ENCODE assay signal across 9 cellular contexts in the genomic region with DNA sequence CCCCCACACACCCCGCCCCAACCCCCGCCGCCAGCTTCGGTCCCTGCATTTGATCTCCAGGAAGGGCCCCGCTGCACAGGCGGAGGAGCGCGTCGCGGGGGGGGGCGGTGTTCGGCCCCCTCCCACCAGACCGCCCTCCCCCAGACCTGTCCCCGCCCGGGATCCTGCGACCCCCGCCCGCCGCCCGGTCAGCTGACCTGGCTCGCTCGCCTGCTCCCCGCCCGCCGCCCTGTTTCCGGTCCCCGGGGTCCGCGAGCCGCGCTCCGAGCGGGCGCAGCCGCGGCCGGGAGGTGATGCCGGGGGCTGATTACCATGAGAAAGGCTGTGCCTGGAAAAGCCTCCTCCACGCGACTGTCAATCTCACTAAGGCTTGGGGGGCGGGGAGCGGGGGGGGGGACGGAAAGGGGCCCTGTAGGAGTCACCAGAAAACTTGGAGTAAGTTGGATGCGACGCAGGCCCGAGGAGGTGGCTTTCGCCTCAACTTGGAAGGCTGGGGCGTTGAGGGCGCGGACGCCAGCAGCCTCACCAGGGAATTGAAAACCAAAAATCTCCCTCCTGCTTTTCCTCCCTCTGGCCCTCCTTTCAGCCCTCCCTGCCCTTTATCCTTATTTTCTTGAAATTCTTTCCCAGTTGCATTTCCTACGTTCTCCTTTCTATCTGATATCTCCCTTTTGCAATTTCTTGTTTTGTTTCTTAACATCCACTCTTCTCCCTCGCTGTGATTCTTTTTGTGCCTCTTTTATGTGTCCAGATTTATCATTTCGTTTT. TPM values are rescaled to one million over a fixed set of nuclear protein-coding genes. Genes with fewer than 3 reads are reported as not detected.
DNase-seq lines count a peak whose midpoint lies in the region; ATAC-seq and TF ChIP-seq lines count a peak whose summit lies in the region.
"Had no signal": no experiment of that assay in that cellular context is flagged by ENCODE, and none has a peak within 500 bp of the region (broad histone marks: within the 10 kb centered on the region; RNA-seq: fewer than 3 reads in every experiment).

No MANE protein-coding gene starts in this region.

- no peaks in the 10 kb centered on the region for H3K9me2 ChIP-seq in Loucy (replicated peaks; ENCODE audit: low read depth, low read length)

- no peak overlapping the region for H3K4me3 ChIP-seq in CD4-positive, CD25-positive, alpha-beta regulatory T cell (ENCODE audit: low read depth, low read length)
- H3K4me3 ChIP-seq in Loucy (ENCODE audit: low read length, poor library complexity, severe bottlenecking) (peak overlapping the region; percentile 67), heart right ventricle (peak overlapping the region; percentile 45 to 85 (median 60))

- H3K9me3 Mint-ChIP-seq in CD4-positive, CD25-positive, alpha-beta regulatory T cell = peaks cover 0 to 3% (median 0%) of the 10 kb centered on the region in 7 donors
- H3K9me3 Mint-ChIP-seq in activated naive CD8-positive, alpha-beta T cell treated with anti-CD3 and anti-CD28 coated beads for 36 hours = no peaks in the 10 kb centered on the region

- peak overlapping the region; percentile 44 for H3K9ac ChIP-seq in Loucy (ENCODE audit: low read depth, low read length, poor library complexity, severe bottlenecking)
- H3K9ac ChIP-seq: parathyroid adenoma had no signal

- H4K20me1 ChIP-seq in Loucy (ENCODE audit: insufficient read depth, low read length, poor library complexity, severe bottlenecking) = no peaks in the 10 kb centered on the region

- H3K36me3 ChIP-seq in CD4-positive, CD25-positive, alpha-beta regulatory T cell (ENCODE audit: control insufficient read depth, insufficient read depth, low read length) = no peaks in the 10 kb centered on the region
- H3K36me3 ChIP-seq in Loucy (ENCODE audit: insufficient read depth, low read length) = no peaks in the 10 kb centered on the region
- H3K36me3 ChIP-seq in heart right ventricle = no peaks in the 10 kb centered on the region

- intact Hi-C loops in heart right ventricle (cut with DNase I) = loop anchor here in 5 of 10 donors (5.0 to 10.0 kb wide), 13 partner anchors 120 to 1228 kb away; a partner anchor contains a TSS
- intact Hi-C loops in posterior cingulate gyrus (cut with DNase I) = loop anchor here (5.0 to 10.0 kb wide), 3 partner anchors 290 to 1228 kb away; no protein-coding TSS in a partner anchor

- H3K9me3 ChIP-seq in CD4-positive, CD25-positive, alpha-beta regulatory T cell (ENCODE audit: control insufficient read depth in 2 of 2, low read length in 2 of 2) = no peaks in the 10 kb centered on the region
- H3K9me3 ChIP-seq in Loucy (ENCODE audit: insufficient read depth, low read depth, low read length) = no peaks in the 10 kb centered on the region
- no peaks in the 10 kb centered on the region for H3K9me3 ChIP-seq in heart right ventricle

- no peak for DNase-seq in CD4-positive, CD25-positive, alpha-beta regulatory T cell
- peak; percentile 49 for DNase-seq in activated naive CD8-positive, alpha-beta T cell treated with anti-CD3 and anti-CD28 coated beads for 36 hours
- DNase-seq in heart right ventricle (peak; percentile 59 to 76), posterior cingulate gyrus (peak in 7 of 10 donors; percentile 44 to 92 (median 72)), GM20000 (ENCODE audit: low spot score) (no peak), COLO829 (ENCODE audit: low spot score) (no peak), NCI-H2029 treated with DMSO at 0.1 percent for 48 hours (lab: John Stamatoyannopoulos, UW) (no peak)

- H3K4me2 ChIP-seq in Loucy (ENCODE audit: low read depth, low read length, poor library complexity, severe bottlenecking) = peak overlapping the region; percentile 65

- peaks cover 52% of the 10 kb centered on the region for H3K27me3 ChIP-seq in CD4-positive, CD25-positive, alpha-beta regulatory T cell (ENCODE audit: control insufficient read depth, insufficient read depth, low read length)
- H3K27me3 ChIP-seq in Loucy (ENCODE audit: insufficient read depth, low read length, poor library complexity, severe bottlenecking) = no peaks in the 10 kb centered on the region
- peaks cover 0 to 12% (median 0%) of the 10 kb centered on the region in 7 donors for H3K27me3 ChIP-seq in heart right ventricle

- H2AFZ ChIP-seq in Loucy (ENCODE audit: low read length) = peak overlapping the region; percentile 67
- H2AFZ ChIP-seq: parathyroid adenoma had no signal

- no peak overlapping the region for H3K27ac ChIP-seq in CD4-positive, CD25-positive, alpha-beta regulatory T cell (ENCODE audit: insufficient read depth, low read length, poor library complexity, severe bottlenecking)
- peak overlapping the region; percentile 74 to 98 (median 92) for H3K27ac ChIP-seq in heart right ventricle
- H3K27ac ChIP-seq: parathyroid adenoma had no signal

- TF ChIP-seq CTCF in Loucy (conservative IDR thresholded peaks at IDR 0.05; ENCODE audit: low read length) = no peak
- TF ChIP-seq CTCF in heart right ventricle (IDR thresholded peaks at IDR 0.05) = no peak
- TF ChIP-seq CTCF in GM20000 (IDR thresholded peaks at IDR 0.05; ENCODE audit: extremely low read depth, missing control alignments) = no peak

- WGBS in heart right ventricle, 2 donors = 2 to 3% methylated on average over 39 to 54 of the region's 54 CpGs

- H3F3A ChIP-seq in Loucy (ENCODE audit: low read depth) = 0 out of 2 replicates have a peak, but pooled peaks cover 3% of the 10 kb centered on the region

- H3K79me2 ChIP-seq in Loucy (ENCODE audit: insufficient read depth, low read length) = peaks cover 4% of the 10 kb centered on the region
- H3K79me2 ChIP-seq: parathyroid adenoma had no signal

- no peaks in the 10 kb centered on the region for H3K36me3 Mint-ChIP-seq in CD4-positive, CD25-positive, alpha-beta regulatory T cell
- H3K36me3 Mint-ChIP-seq in activated naive CD8-positive, alpha-beta T cell treated with anti-CD3 and anti-CD28 coated beads for 36 hours = no peaks in the 10 kb centered on the region

- H3K4me3 Mint-ChIP-seq in CD4-positive, CD25-positive, alpha-beta regulatory T cell = peak overlapping the region; percentile 6 to 85 (median 62)
- peak overlapping the region; percentile 83 for H3K4me3 Mint-ChIP-seq in activated naive CD8-positive, alpha-beta T cell treated with anti-CD3 and anti-CD28 coated beads for 36 hours

- peaks cover 25% of the 10 kb centered on the region for H3K4me1 ChIP-seq in CD4-positive, CD25-positive, alpha-beta regulatory T cell (ENCODE audit: control insufficient read depth, insufficient read depth, low read length, poor library complexity, severe bottlenecking)
- H3K4me1 ChIP-seq in Loucy (ENCODE audit: insufficient read depth, low read length, poor library complexity, severe bottlenecking) = peaks cover 10% of the 10 kb centered on the region
- H3K4me1 ChIP-seq in heart right ventricle = peaks cover 0 to 50% (median 5%) of the 10 kb centered on the region in 9 donors
- H3K4me1 ChIP-seq: parathyroid adenoma had no signal

- ATAC-seq in CD4-positive, CD25-positive, alpha-beta regulatory T cell (ENCODE audit: low read depth in 2 of 2) = peak in 1 of 2 donors; percentile 12
- ATAC-seq in heart right ventricle = peak; percentile 32 to 78 (median 45)

- peaks cover 56% of the 10 kb centered on the region for H3K27me3 Mint-ChIP-seq in CD4-positive, CD25-positive, alpha-beta regulatory T cell
- peaks cover 37% of the 10 kb centered on the region for H3K27me3 Mint-ChIP-seq in activated naive CD8-positive, alpha-beta T cell treated with anti-CD3 and anti-CD28 coated beads for 36 hours

- no peak overlapping the region for H3K27ac Mint-ChIP-seq in CD4-positive, CD25-positive, alpha-beta regulatory T cell
- no peak overlapping the region for H3K27ac Mint-ChIP-seq in activated naive CD8-positive, alpha-beta T cell treated with anti-CD3 and anti-CD28 coated beads for 36 hours

- peaks cover 4 to 20% (median 15%) of the 10 kb centered on the region in 4 donors for H3K4me1 Mint-ChIP-seq in CD4-positive, CD25-positive, alpha-beta regulatory T cell
- peaks cover 14% of the 10 kb centered on the region for H3K4me1 Mint-ChIP-seq in activated naive CD8-positive, alpha-beta T cell treated with anti-CD3 and anti-CD28 coated beads for 36 hours

RNA-seq across cellular contexts. Expression of a gene that starts 4.5 kb away (rescaled TPM):
- total RNA-seq in CD4-positive, CD25-positive, alpha-beta regulatory T cell = 18.1 TPM
- polyA plus RNA-seq in CD4-positive, CD25-positive, alpha-beta regulatory T cell = under 1 TPM in 3 of 4 donors, not detected in 1; 0.23 to 0.44 (median 0.37) TPM
- total RNA-seq in activated naive CD8-positive, alpha-beta T cell treated with anti-CD3 and anti-CD28 coated beads for 36 hours = 10 to 100 TPM in 1 of 2 experiments, 1 to 10 TPM in 1; 9.0 to 10.5 TPM
- 10 to 100 TPM; 68.7 to 99.5 (median 88.2) TPM for total RNA-seq in heart right ventricle
- polyA plus RNA-seq in heart right ventricle = 10 to 100 TPM; 17.2 to 26.0 TPM

Comparison
In these comparisons a context has a peak if more than half of its experiments do, and no peak if none do; other contexts are left out.
1. DNase-seq: peak in activated naive CD8-positive, alpha-beta T cell treated with anti-CD3 and anti-CD28 coated beads for 36 hours (single experiment), heart right ventricle (2 of 2) and posterior cingulate gyrus (7 of 10); none in CD4-positive, CD25-positive, alpha-beta regulatory T cell (0 of 3), GM20000 (single experiment), COLO829 (single experiment) and NCI-H2029 treated with DMSO at 0.1 percent for 48 hours (single experiment).